In genomic region chr7:28672397-28672797, GRCh38 we compare ENCODE assay signal across 1 cellular context.
TF ChIP-seq lines count a peak whose summit lies in the region.

No MANE protein-coding gene starts in this region.

TF ChIP-seq in GM23338, 12 proteins besides CTCF, POLR2A, EP300 and RAD21 (continued from another document):
- no peak for TF ChIP-seq NANOG (IDR thresholded peaks at IDR 0.05; ENCODE audit: borderline replicate concordance)
- TF ChIP-seq STAT1 (IDR thresholded peaks at IDR 0.05; ENCODE audit: unreplicated experiment) = no peak
- no peak for TF ChIP-seq EZH2phosphoT487 (IDR thresholded peaks at IDR 0.05; ENCODE audit: unreplicated experiment)
- no peak for TF ChIP-seq ZNF462 (CRISPR knock-in tag; IDR thresholded peaks at IDR 0.05)
